16 cellular contexts compared by ENCODE assay signal in genomic region chr20:50416930-50417329, GRCh38.
A peak's percentile ranks its signal among the peaks of the same experiment; 100 is the strongest.
DNase-seq lines count a peak whose midpoint lies in the region; ATAC-seq and TF ChIP-seq lines count a peak whose summit lies in the region.
"Had no signal": no experiment of that assay in that cellular context is flagged by ENCODE, and none has a peak within 500 bp of the region (broad histone marks: within the 10 kb centered on the region; RNA-seq: fewer than 3 reads in every experiment).

No MANE protein-coding gene starts in this region.

- H3K9me3 ChIP-seq in heart right ventricle (peaks cover 0 to 18% (median 7%) of the 10 kb centered on the region in 11 donors), hepatocyte (ENCODE audit: low read depth) (no peaks in the 10 kb centered on the region), sigmoid colon (peaks cover 0 to 3% (median 0%) of the 10 kb centered on the region in 4 donors), BE2C (no peaks in the 10 kb centered on the region)

- H3K27me3 Mint-ChIP-seq in stimulated activated naive CD8-positive, alpha-beta T cell treated with anti-CD3 and anti-CD28 coated beads, Interleukin-15, amount 100 ng/mL, for 72 hours, result peaks cover 9% of the 10 kb centered on the region
- H3K27me3 Mint-ChIP-seq: T-cell had no signal

- peak overlapping the region; percentile 89 to 99 (median 96) for H3K27ac ChIP-seq in heart right ventricle
- peak overlapping the region; percentile 94 for H3K27ac ChIP-seq in hepatocyte
- peak overlapping the region; percentile 91 to 100 (median 96) for H3K27ac ChIP-seq in sigmoid colon

- WGBS in heart right ventricle, 2 donors, result 61 to 69% methylated on average over 7 of the region's 7 CpGs
- WGBS in hepatocyte (ENCODE audit: low lambda C conversion rate, missing lambda C conversion rate), result 77% methylated on average over 7 of the region's 7 CpGs
- WGBS in sigmoid colon, 2 donors, result 84 to 89% methylated on average over 7 of the region's 7 CpGs

- DNase-seq in heart right ventricle, result no peak
- DNase-seq in Right ventricle myocardium superior, result no peak
- no peak for DNase-seq in hepatocyte (ENCODE audit: low spot score)
- no peak for DNase-seq in sigmoid colon
- DNase-seq in GM03348 (ENCODE audit: low spot score), result no peak
- no peak for DNase-seq in stimulated activated naive CD8-positive, alpha-beta T cell treated with anti-CD3 and anti-CD28 coated beads, Interleukin-15, amount 100 ng/mL, for 72 hours
- DNase-seq in BE2C, result no peak
- DNase-seq: activated naive CD4-positive, alpha-beta T cell treated with anti-CD3 and anti-CD28 coated beads for 36 hours; cerebellar nuclear complex; NCI-H1105; NCI-H446; stimulated activated CD4-positive, alpha-beta T cell treated with anti-CD3 and anti-CD28 coated beads, Interleukin-1b, Interleukin-23, amount 100 ng/mL, for 48 hours; T-cell had no signal

- TF ChIP-seq POLR2A in sigmoid colon (IDR thresholded peaks at IDR 0.05), result no peak

- H3K4me1 ChIP-seq in heart right ventricle, result peaks cover 13 to 50% (median 30%) of the 10 kb centered on the region in 9 donors
- peaks cover 19% of the 10 kb centered on the region for H3K4me1 ChIP-seq in hepatocyte (ENCODE audit: insufficient read depth)
- H3K4me1 ChIP-seq in sigmoid colon, result peaks cover 0 to 35% (median 27%) of the 10 kb centered on the region in 4 donors
- H3K4me1 ChIP-seq in BE2C, result no peaks in the 10 kb centered on the region

- ATAC-seq in heart right ventricle (no peak), Right ventricle myocardium superior (ENCODE audit: poor library complexity) (no peak), esophagus mucosa (no peak)
- ATAC-seq in stimulated activated naive CD8-positive, alpha-beta T cell treated with anti-CD3 and anti-CD28 coated beads, Interleukin-15, amount 100 ng/mL, for 72 hours, result no peak
- ATAC-seq: T-cell had no signal

- H3K27me3 ChIP-seq in heart right ventricle (no peaks in the 10 kb centered on the region), hepatocyte (no peaks in the 10 kb centered on the region), sigmoid colon (no peaks in the 10 kb centered on the region), BE2C (no peaks in the 10 kb centered on the region)

- H3K36me3 ChIP-seq in heart right ventricle, result no peaks in the 10 kb centered on the region
- no peaks in the 10 kb centered on the region for H3K36me3 ChIP-seq in hepatocyte (replicated peaks; ENCODE audit: insufficient read depth, low read depth)
- H3K36me3 ChIP-seq in sigmoid colon, result no peaks in the 10 kb centered on the region
- no peaks in the 10 kb centered on the region for H3K36me3 ChIP-seq in BE2C

- H3K9me3 Mint-ChIP-seq in stimulated activated naive CD8-positive, alpha-beta T cell treated with anti-CD3 and anti-CD28 coated beads, Interleukin-15, amount 100 ng/mL, for 72 hours, result no peaks in the 10 kb centered on the region
- H3K9me3 Mint-ChIP-seq: activated naive CD4-positive, alpha-beta T cell treated with anti-CD3 and anti-CD28 coated beads for 36 hours had no signal

- no peak overlapping the region for H3K4me3 Mint-ChIP-seq in stimulated activated naive CD8-positive, alpha-beta T cell treated with anti-CD3 and anti-CD28 coated beads, Interleukin-15, amount 100 ng/mL, for 72 hours
- H3K4me3 Mint-ChIP-seq: activated naive CD4-positive, alpha-beta T cell treated with anti-CD3 and anti-CD28 coated beads for 36 hours; IgD-negative memory B cell; memory B cell; T-cell had no signal

- no peak overlapping the region for H3K27ac Mint-ChIP-seq in stimulated activated naive CD8-positive, alpha-beta T cell treated with anti-CD3 and anti-CD28 coated beads, Interleukin-15, amount 100 ng/mL, for 72 hours
- H3K27ac Mint-ChIP-seq: activated naive CD4-positive, alpha-beta T cell treated with anti-CD3 and anti-CD28 coated beads for 36 hours; IgD-negative memory B cell; memory B cell; T-cell had no signal

- no peak overlapping the region for H3K4me2 ChIP-seq in hepatocyte

- H3K79me2 ChIP-seq in hepatocyte, result no peaks in the 10 kb centered on the region

- H3K4me3 ChIP-seq in heart right ventricle (no peak overlapping the region), hepatocyte (no peak overlapping the region), sigmoid colon (no peak overlapping the region), BE2C (ENCODE audit: low read depth, low read length) (no peak overlapping the region)

- TF ChIP-seq CTCF in heart right ventricle (IDR thresholded peaks at IDR 0.05) (no peak), hepatocyte (IDR thresholded peaks at IDR 0.05; ENCODE audit: poor library complexity) (no peak), sigmoid colon (IDR thresholded peaks at IDR 0.05) (peak in 1 of 4 experiments; percentile 9), BE2C (IDR thresholded peaks at IDR 0.05; ENCODE audit: low read depth, low read length) (no peak)

- H3K9me2 ChIP-seq in hepatocyte (replicated peaks; ENCODE audit: insufficient read depth), result no peaks in the 10 kb centered on the region

- H2AFZ ChIP-seq in hepatocyte, result no peak overlapping the region

- H3K4me1 Mint-ChIP-seq in stimulated activated naive CD8-positive, alpha-beta T cell treated with anti-CD3 and anti-CD28 coated beads, Interleukin-15, amount 100 ng/mL, for 72 hours, result no peaks in the 10 kb centered on the region
- H3K4me1 Mint-ChIP-seq: memory B cell, T-cell had no signal

- intact Hi-C loops in heart right ventricle (cut with DNase I) (loop anchor here in 4 of 10 donors (5.0 to 10.0 kb wide), 3 partner anchors 35 to 112 kb away; no protein-coding TSS in a partner anchor), Right ventricle myocardium superior (cut with DNase I) (no loop called here), sigmoid colon (cut with DNase I) (loop anchor here (1.0 kb wide), 1 partner anchor 225 kb away; no protein-coding TSS in a partner anchor)

- H4K20me1 ChIP-seq in hepatocyte (ENCODE audit: insufficient read depth, poor library complexity, severe bottlenecking), result no peaks in the 10 kb centered on the region

- TF ChIP-seq EP300 in sigmoid colon (IDR thresholded peaks at IDR 0.05), result no peak
